28 cellular contexts compared by ENCODE assay signal in genomic region chr17:39639043-39639442, GRCh38. TPM values are rescaled to one million over a fixed set of nuclear protein-coding genes. Genes with fewer than 3 reads are reported as not detected.
A peak's percentile ranks its signal among the peaks of the same experiment; 100 is the strongest.
DNase-seq lines count a peak whose midpoint lies in the region; ATAC-seq, FAIRE-seq and TF ChIP-seq lines count a peak whose summit lies in the region.
"Had no signal": no experiment of that assay in that cellular context is flagged by ENCODE, and none has a peak within 500 bp of the region (broad histone marks: within the 10 kb centered on the region; RNA-seq: fewer than 3 reads in every experiment).

No MANE protein-coding gene starts in this region.

- CTCF ChIA-PET in HepG2 (lab: Yijun Ruan, JAX; ENCODE audit: low intra/inter-chr PET ratio, low total read pairs): no interaction called here
- CTCF ChIA-PET in naive thymus-derived CD4-positive, alpha-beta T cell (lab: Charles Lee): interaction anchor here (0.9 to 10.7 kb wide), 5 partner anchors 11 to 33 kb away, joined by 4 to 104 read pairs (median 4); partner anchors contain the start of gene PPP1R1B

- WGBS in HepG2 (ENCODE audit: low lambda C conversion rate): 89% methylated on average over 2 of the region's 2 CpGs
- WGBS in right lobe of liver (ENCODE audit: insufficient coverage, low coverage, low lambda C conversion rate, missing lambda C conversion rate): 83% methylated on average over 2 of the region's 2 CpGs

- no peak for TF ChIP-seq EP300 in HepG2 (IDR thresholded peaks at IDR 0.05; ENCODE audit: low read depth in 2 of 2, low read length in 2 of 2)
- TF ChIP-seq EP300 in HepG2 (CRISPR knock-in tag; IDR thresholded peaks at IDR 0.05; ENCODE audit: borderline replicate concordance): no peak

- H3K9ac ChIP-seq in HepG2 (ENCODE audit: insufficient read depth, low read depth, low read length): no peak overlapping the region

- H2AFZ ChIP-seq in HepG2 (ENCODE audit: low read length): no peak overlapping the region

- peaks cover 72% of the 10 kb centered on the region for H3K4me1 ChIP-seq in HepG2 (ENCODE audit: insufficient read depth, low read length)
- peaks cover 0 to 17% (median 7%) of the 10 kb centered on the region in 4 donors for H3K4me1 ChIP-seq in right lobe of liver
- peaks cover 50 to 58% of the 10 kb centered on the region in 2 donors for H3K4me1 ChIP-seq in naive thymus-derived CD4-positive, alpha-beta T cell (ENCODE audit: control insufficient read depth in 2 of 2, insufficient read depth in 2 of 2, low read length in 2 of 2)

- no peak for TF ChIP-seq RAD21 in HepG2 (CRISPR knock-in tag; IDR thresholded peaks at IDR 0.05)

- no peak overlapping the region for H3K27ac ChIP-seq in HepG2 (ENCODE audit: extremely low read length, insufficient read depth, low read length)
- no peak overlapping the region for H3K27ac ChIP-seq in right lobe of liver
- H3K27ac ChIP-seq in naive thymus-derived CD4-positive, alpha-beta T cell (ENCODE audit: low read depth, low read length): no peak overlapping the region
- H3K27ac ChIP-seq: neutrophil had no signal

- POLR2A ChIA-PET in HepG2 (lab: Yijun Ruan, JAX): no interaction called here
- POLR2A ChIA-PET in naive thymus-derived CD4-positive, alpha-beta T cell (lab: Charles Lee): interaction anchor here (1.0 to 3.5 kb wide), 7 partner anchors 9 to 114 kb away, joined by 3 to 14 read pairs (median 4); partner anchors contain the start of gene MIEN1

- intact Hi-C loops in HepG2 (cut with micrococcal nuclease; ENCODE audit: unreplicated experiment): no loop called here
- intact Hi-C loops in right lobe of liver (cut with DNase I): loop anchor here in 1 of 2 donors (10.0 kb wide), 1 partner anchor 106 kb away; no protein-coding TSS in a partner anchor
- intact Hi-C loops in naive thymus-derived CD4-positive, alpha-beta T cell (cut with micrococcal nuclease): loop anchor here (2.0 to 5.0 kb wide), 7 partner anchors 16 to 343 kb away; partner anchors contain the start of genes MIEN1 (in 2 of the 2), CDK12 (in 1 of the 2), LRRC3C (in 1 of the 2) and ORMDL3 (in 1 of the 2)

- no peaks in the 10 kb centered on the region; a peak in 1 of 5 replicates for H3K27me3 ChIP-seq in HepG2 (ENCODE audit: control insufficient read depth in 1 of 2, insufficient read depth in 2 of 2, low read length in 2 of 2)
- H3K27me3 ChIP-seq in right lobe of liver: no peaks in the 10 kb centered on the region
- no peaks in the 10 kb centered on the region for H3K27me3 ChIP-seq in naive thymus-derived CD4-positive, alpha-beta T cell (ENCODE audit: control insufficient read depth in 2 of 2, insufficient read depth in 2 of 2, low read length in 2 of 2)
- H3K27me3 ChIP-seq: neutrophil, upper lobe of left lung had no signal

- TF ChIP-seq POLR2A in HepG2 (IDR thresholded peaks at IDR 0.05; ENCODE audit: insufficient read depth in 1 of 2, low read depth in 2 of 2, low read length in 2 of 2) (no peak), right lobe of liver (IDR thresholded peaks at IDR 0.05) (no peak)

- H3K9me3 Mint-ChIP-seq in activated T-helper 17 cell treated with anti-CD3 and anti-CD28 coated beads, Interleukin-2, amount 50 U/mL, for 72 hours: no peaks in the 10 kb centered on the region
- no peaks in the 10 kb centered on the region for H3K9me3 Mint-ChIP-seq in naive thymus-derived CD4-positive, alpha-beta T cell
- H3K9me3 Mint-ChIP-seq: IgD-negative memory B cell, memory B cell, WTC11 had no signal

- DNase-seq in HepG2 (ENCODE audit: low spot score): no peak
- no peak for DNase-seq in right lobe of liver
- no peak for DNase-seq in naive thymus-derived CD4-positive, alpha-beta T cell
- no peak for DNase-seq in NCI-H1694 (lab: John Stamatoyannopoulos, UW)
- no peak for DNase-seq in cerebellum (ENCODE audit: low spot score)
- no peak for DNase-seq in dedifferentiated amniotic fluid mesenchymal stem cell (ENCODE audit: extremely low spot score)
- DNase-seq: activated effector memory CD4-positive, alpha-beta T cell treated with Interleukin-2 at 50 U/mL for 16 hours; anterior cingulate cortex; MV-4-11; NCI-H2029 treated with DMSO at 0.1 percent for 48 hours; NCI-H510A; SHP77 treated with DMSO at 0.1 percent for 48 hours; stimulated activated naive CD4-positive, alpha-beta T cell treated with Interleukin-2 at 50 U/mL for 16 hours; T-helper 2 cell; upper lobe of left lung had no signal

- BruUV-seq in HepG2 (replicated peaks; lab: Mats Ljungman, UMichigan): no TSS peak

- H3K27ac Mint-ChIP-seq in activated T-helper 17 cell treated with anti-CD3 and anti-CD28 coated beads, Interleukin-2, amount 50 U/mL, for 72 hours: peak overlapping the region; percentile 91
- H3K27ac Mint-ChIP-seq in naive thymus-derived CD4-positive, alpha-beta T cell: peak overlapping the region in 8 of 9 donors; percentile 23 to 94 (median 66)
- H3K27ac Mint-ChIP-seq: memory B cell had no signal

- no peaks in the 10 kb centered on the region for H3K36me3 Mint-ChIP-seq in activated T-helper 17 cell treated with anti-CD3 and anti-CD28 coated beads, Interleukin-2, amount 50 U/mL, for 72 hours (ENCODE audit: low read depth)
- peaks cover 0 to 7% (median 0%) of the 10 kb centered on the region in 5 donors for H3K36me3 Mint-ChIP-seq in naive thymus-derived CD4-positive, alpha-beta T cell
- H3K36me3 Mint-ChIP-seq: memory B cell, WTC11 had no signal

- FAIRE-seq in HepG2 (lab: Jason Lieb, UNC): no peak
- FAIRE-seq: colon, D721Med, endothelial cell of umbilical vein, GM19239 had no signal

- H3K4me3 Mint-ChIP-seq in activated T-helper 17 cell treated with anti-CD3 and anti-CD28 coated beads, Interleukin-2, amount 50 U/mL, for 72 hours: no peak overlapping the region
- peak overlapping the region in 9 of 10 donors; percentile 62 to 98 (median 89) for H3K4me3 Mint-ChIP-seq in naive thymus-derived CD4-positive, alpha-beta T cell

- H3K4me2 ChIP-seq in HepG2 (ENCODE audit: low read depth, low read length): 0 out of 2 replicates have a peak overlapping the region, but pooled peaks have one; percentile 99

- peaks cover 56% of the 10 kb centered on the region for H3K79me2 ChIP-seq in HepG2 (ENCODE audit: insufficient read depth, low read length)

- H3K4me3 ChIP-seq in HepG2 (replicated peaks in 1 of 3; ENCODE audit: insufficient read depth in 1 of 3, low read depth in 2 of 3, low read length in 3 of 3): no peak overlapping the region
- no peak overlapping the region for H3K4me3 ChIP-seq in right lobe of liver
- H3K4me3 ChIP-seq in naive thymus-derived CD4-positive, alpha-beta T cell (ENCODE audit: low read length): peak overlapping the region; percentile 86

- TF ChIP-seq CTCF in HepG2 (CRISPR knock-in tag; IDR thresholded peaks at IDR 0.05) (no peak), right lobe of liver (IDR thresholded peaks at IDR 0.05) (no peak)

- H4K20me1 ChIP-seq in HepG2 (ENCODE audit: insufficient read depth, low read length): peaks cover 3% of the 10 kb centered on the region

- H3K36me3 ChIP-seq in HepG2 (replicated peaks in 1 of 2; ENCODE audit: control insufficient read depth in 1 of 2, insufficient read depth in 2 of 2, low read length in 2 of 2) (peaks cover 0 to 2% of the 10 kb centered on the region in 2 experiments; a peak in 2 of 5 replicates), right lobe of liver (no peaks in the 10 kb centered on the region)
- peaks cover 0 to 6% (median 0%) of the 10 kb centered on the region in 3 experiments for H3K36me3 ChIP-seq in naive thymus-derived CD4-positive, alpha-beta T cell (ENCODE audit: control insufficient read depth in 2 of 3, insufficient read depth in 3 of 3, low read length in 3 of 3)
- H3K36me3 ChIP-seq: neutrophil, upper lobe of left lung had no signal

- in situ Hi-C loops in HepG2 (cut with HindIII; ENCODE audit: extremely low pct_ligation_motif_present, low pct_unique_long_range_greater_than_20kb): no loop called here

- ATAC-seq in HepG2 (no peak), right lobe of liver (no peak), GM18909 (IDR thresholded peaks at IDR 0.05; ENCODE audit: poor library complexity, unreplicated experiment) (no peak)
- no peak for ATAC-seq in activated T-helper 17 cell treated with anti-CD3 and anti-CD28 coated beads, Interleukin-2, amount 50 U/mL, for 72 hours (replicated peaks)
- no peak for ATAC-seq in naive thymus-derived CD4-positive, alpha-beta T cell
- ATAC-seq: WTC11 had no signal

- no peaks in the 10 kb centered on the region for H3K27me3 Mint-ChIP-seq in activated T-helper 17 cell treated with anti-CD3 and anti-CD28 coated beads, Interleukin-2, amount 50 U/mL, for 72 hours
- no peaks in the 10 kb centered on the region for H3K27me3 Mint-ChIP-seq in naive thymus-derived CD4-positive, alpha-beta T cell
- H3K27me3 Mint-ChIP-seq: IgD-negative memory B cell, memory B cell had no signal

- H3K4me1 Mint-ChIP-seq in activated T-helper 17 cell treated with anti-CD3 and anti-CD28 coated beads, Interleukin-2, amount 50 U/mL, for 72 hours: peaks cover 36% of the 10 kb centered on the region
- peaks cover 56 to 90% (median 77%) of the 10 kb centered on the region in 7 donors for H3K4me1 Mint-ChIP-seq in naive thymus-derived CD4-positive, alpha-beta T cell

- H3K9me3 ChIP-seq in HepG2 (ENCODE audit: low read length): no peaks in the 10 kb centered on the region
- no peaks in the 10 kb centered on the region for H3K9me3 ChIP-seq in right lobe of liver
- H3K9me3 ChIP-seq in naive thymus-derived CD4-positive, alpha-beta T cell (ENCODE audit: control insufficient read depth in 2 of 3, low read length in 3 of 3): no peaks in the 10 kb centered on the region
- H3K9me3 ChIP-seq: neutrophil, upper lobe of left lung had no signal

RNA-seq across cellular contexts. Expression of gene STARD3, which starts 2.1 kb away (rescaled TPM):
- 17.2 and 34.6 TPM in 2 replicates for total RNA-seq in HepG2 (2016; rRNA removed; fragmentation: Illumina TruSeq; extraction: Trizol)
- total RNA-seq in HepG2 (2016; cell fraction: cytosol; rRNA removed; fragmentation: Illumina TruSeq; extraction: Trizol; ENCODE audit: low read depth): 10.9 and 18.7 TPM in 2 replicates
- total RNA-seq in HepG2 (2016; cell fraction: insoluble cytoplasmic fraction; rRNA removed; fragmentation: Illumina TruSeq; extraction: Trizol): 16.7 and 36.4 TPM in 2 replicates
- total RNA-seq in HepG2 (2016; cell fraction: membrane; rRNA removed; fragmentation: Illumina TruSeq; extraction: Trizol): 28.2 and 28.3 TPM in 2 replicates
- total RNA-seq in HepG2 (2016; cell fraction: nucleus; rRNA removed; fragmentation: Illumina TruSeq; extraction: Trizol): 38.6 and 39.3 TPM in 2 replicates
- 100 and 114 TPM in 2 replicates for polyA plus RNA-seq in HepG2 (2011; rRNA removed)
- 87.6 and 94.1 TPM in 2 replicates for polyA plus RNA-seq in HepG2 (2011; cell fraction: cytosol; rRNA removed)
- 583 and 640 TPM in 2 replicates for polyA plus RNA-seq in HepG2 (2011; cell fraction: nucleus; rRNA removed)
- polyA plus RNA-seq in HepG2 (2012): 57.3 and 69.8 TPM in 2 replicates
- polyA plus RNA-seq in HepG2 (2016; cell fraction: cytosol; fragmentation: Illumina TruSeq; extraction: Trizol; ENCODE audit: low read depth): 16.8 and 21.4 TPM in 2 replicates
- polyA plus RNA-seq in HepG2 (2016; cell fraction: insoluble cytoplasmic fraction; fragmentation: Illumina TruSeq; extraction: Trizol; ENCODE audit: low read depth): 23.0 and 23.7 TPM in 2 replicates
- 28.2 and 28.4 TPM in 2 replicates for polyA plus RNA-seq in HepG2 (2016; cell fraction: membrane; fragmentation: Illumina TruSeq; extraction: Trizol; ENCODE audit: low read depth)
- 96.9 and 102 TPM in 2 replicates for polyA plus RNA-seq in HepG2 (2016; cell fraction: nucleus; fragmentation: Illumina TruSeq; extraction: Trizol; ENCODE audit: insufficient read depth, low read depth)
- polyA minus RNA-seq in HepG2 (2011; rRNA and poly(A)+ RNA removed; ENCODE audit: low replicate concordance): 98.5 and 179 TPM in 2 replicates
- 38.4 and 57.6 TPM in 2 replicates for polyA minus RNA-seq in HepG2 (2011; cell fraction: cytosol; rRNA and poly(A)+ RNA removed)
- polyA minus RNA-seq in HepG2 (2011; cell fraction: nucleus; rRNA and poly(A)+ RNA removed): 71.6 and 80.1 TPM in 2 replicates
- total RNA-seq in right lobe of liver: 10 to 100 TPM; 24.3 to 49.8 (median 28.0) TPM
- total RNA-seq in activated T-helper 17 cell treated with anti-CD3 and anti-CD28 coated beads, Interleukin-2, amount 50 U/mL, for 72 hours: 10 to 100 TPM; 59.8 to 76.0 TPM
- total RNA-seq in naive thymus-derived CD4-positive, alpha-beta T cell: 100 to 1,000 TPM in 2 of 5 experiments, 10 to 100 TPM in 3; 69.8 to 143 (median 99.3) TPM
- 10 to 100 TPM; 46.7 to 56.9 TPM for polyA plus RNA-seq in naive thymus-derived CD4-positive, alpha-beta T cell
- 29.2 TPM for total RNA-seq in cerebellum

RNA-seq across cellular contexts. Expression of gene PPP1R1B, which starts 12.3 kb away (rescaled TPM):
- total RNA-seq in HepG2 (2016; rRNA removed; fragmentation: Illumina TruSeq; extraction: Trizol): not detected in 2 replicates
- total RNA-seq in HepG2 (2016; cell fraction: cytosol; rRNA removed; fragmentation: Illumina TruSeq; extraction: Trizol; ENCODE audit: low read depth): not detected in 2 replicates
- total RNA-seq in HepG2 (2016; cell fraction: insoluble cytoplasmic fraction; rRNA removed; fragmentation: Illumina TruSeq; extraction: Trizol): not detected in 2 replicates
- not detected in 2 replicates for total RNA-seq in HepG2 (2016; cell fraction: membrane; rRNA removed; fragmentation: Illumina TruSeq; extraction: Trizol)
- total RNA-seq in HepG2 (2016; cell fraction: nucleus; rRNA removed; fragmentation: Illumina TruSeq; extraction: Trizol): not detected in 2 replicates
- polyA plus RNA-seq in HepG2 (2011; rRNA removed): 0.08 and 0.18 TPM in 2 replicates
- 0.04 and 0.05 TPM in 2 replicates for polyA plus RNA-seq in HepG2 (2011; cell fraction: cytosol; rRNA removed)
- not detected in 2 replicates for polyA plus RNA-seq in HepG2 (2011; cell fraction: nucleus; rRNA removed)
- not detected in 2 replicates for polyA plus RNA-seq in HepG2 (2012)
- polyA plus RNA-seq in HepG2 (2016; cell fraction: cytosol; fragmentation: Illumina TruSeq; extraction: Trizol; ENCODE audit: low read depth): not detected in 2 replicates
- not detected in 2 replicates for polyA plus RNA-seq in HepG2 (2016; cell fraction: insoluble cytoplasmic fraction; fragmentation: Illumina TruSeq; extraction: Trizol; ENCODE audit: low read depth)
- not detected in 2 replicates for polyA plus RNA-seq in HepG2 (2016; cell fraction: membrane; fragmentation: Illumina TruSeq; extraction: Trizol; ENCODE audit: low read depth)
- polyA plus RNA-seq in HepG2 (2016; cell fraction: nucleus; fragmentation: Illumina TruSeq; extraction: Trizol; ENCODE audit: insufficient read depth, low read depth): not detected in 2 replicates
- polyA minus RNA-seq in HepG2 (2011; rRNA and poly(A)+ RNA removed; ENCODE audit: low replicate concordance): not detected in 2 replicates
- polyA minus RNA-seq in HepG2 (2011; cell fraction: cytosol; rRNA and poly(A)+ RNA removed): not detected in 2 replicates
- not detected in 2 replicates for polyA minus RNA-seq in HepG2 (2011; cell fraction: nucleus; rRNA and poly(A)+ RNA removed)
- under 1 TPM in 1 of 6 experiments, not detected in 5; 0.46 TPM for total RNA-seq in right lobe of liver
- total RNA-seq in activated T-helper 17 cell treated with anti-CD3 and anti-CD28 coated beads, Interleukin-2, amount 50 U/mL, for 72 hours: not detected
- total RNA-seq in naive thymus-derived CD4-positive, alpha-beta T cell: not detected
- not detected for polyA plus RNA-seq in naive thymus-derived CD4-positive, alpha-beta T cell
- total RNA-seq in cerebellum: 6.1 TPM
- total RNA-seq: endothelial cell of umbilical vein, fibroblast of villous mesenchyme, H4 had no signal
- polyA plus RNA-seq: endothelial cell of umbilical vein, IgD-negative memory B cell had no signal

RNA-seq across cellular contexts. Expression of gene TCAP, which starts 26.1 kb away (rescaled TPM):
- total RNA-seq in HepG2 (2016; rRNA removed; fragmentation: Illumina TruSeq; extraction: Trizol) (0.14 and 0.24 TPM in 2 replicates), right lobe of liver (1 to 10 TPM in 4 of 6 experiments, under 1 TPM in 2; 0.49 to 4.3 (median 1.1) TPM), cerebellum (1.7 TPM)
- not detected in 2 replicates for total RNA-seq in HepG2 (2016; cell fraction: cytosol; rRNA removed; fragmentation: Illumina TruSeq; extraction: Trizol; ENCODE audit: low read depth)
- total RNA-seq in HepG2 (2016; cell fraction: insoluble cytoplasmic fraction; rRNA removed; fragmentation: Illumina TruSeq; extraction: Trizol): 0.26 TPM in 1 of 2 replicates, not detected in the other
- total RNA-seq in HepG2 (2016; cell fraction: membrane; rRNA removed; fragmentation: Illumina TruSeq; extraction: Trizol): 0.06 TPM in 1 of 2 replicates, not detected in the other
- total RNA-seq in HepG2 (2016; cell fraction: nucleus; rRNA removed; fragmentation: Illumina TruSeq; extraction: Trizol): 0.56 and 0.84 TPM in 2 replicates
- polyA plus RNA-seq in HepG2 (2011; rRNA removed): 0.65 and 0.84 TPM in 2 replicates
- 0.15 and 0.35 TPM in 2 replicates for polyA plus RNA-seq in HepG2 (2011; cell fraction: cytosol; rRNA removed)
- 6.0 and 8.8 TPM in 2 replicates for polyA plus RNA-seq in HepG2 (2011; cell fraction: nucleus; rRNA removed)
- 0.43 and 2.1 TPM in 2 replicates for polyA plus RNA-seq in HepG2 (2012)
- not detected in 2 replicates for polyA plus RNA-seq in HepG2 (2016; cell fraction: cytosol; fragmentation: Illumina TruSeq; extraction: Trizol; ENCODE audit: low read depth)
- polyA plus RNA-seq in HepG2 (2016; cell fraction: insoluble cytoplasmic fraction; fragmentation: Illumina TruSeq; extraction: Trizol; ENCODE audit: low read depth): 0.19 TPM in 1 of 2 replicates, not detected in the other
- polyA plus RNA-seq in HepG2 (2016; cell fraction: membrane; fragmentation: Illumina TruSeq; extraction: Trizol; ENCODE audit: low read depth): not detected in 2 replicates
- polyA plus RNA-seq in HepG2 (2016; cell fraction: nucleus; fragmentation: Illumina TruSeq; extraction: Trizol; ENCODE audit: insufficient read depth, low read depth): 0.51 and 0.85 TPM in 2 replicates
- 2.2 and 2.6 TPM in 2 replicates for polyA minus RNA-seq in HepG2 (2011; rRNA and poly(A)+ RNA removed; ENCODE audit: low replicate concordance)
- not detected in 2 replicates for polyA minus RNA-seq in HepG2 (2011; cell fraction: cytosol; rRNA and poly(A)+ RNA removed)
- 3.0 and 4.0 TPM in 2 replicates for polyA minus RNA-seq in HepG2 (2011; cell fraction: nucleus; rRNA and poly(A)+ RNA removed)
- total RNA-seq in activated T-helper 17 cell treated with anti-CD3 and anti-CD28 coated beads, Interleukin-2, amount 50 U/mL, for 72 hours: 1 to 10 TPM; 2.0 to 2.5 TPM
- 10 to 100 TPM in 1 of 5 experiments, 1 to 10 TPM in 4; 1.7 to 10.5 (median 4.6) TPM for total RNA-seq in naive thymus-derived CD4-positive, alpha-beta T cell
- under 1 TPM in 1 of 2 donors, not detected in 1; 0.12 TPM for polyA plus RNA-seq in naive thymus-derived CD4-positive, alpha-beta T cell
- total RNA-seq: fibroblast of villous mesenchyme had no signal
- polyA plus RNA-seq: IgD-negative memory B cell had no signal

RNA-seq across cellular contexts. Expression of gene PNMT, which starts 29.2 kb away (rescaled TPM):
- total RNA-seq in HepG2 (2016; rRNA removed; fragmentation: Illumina TruSeq; extraction: Trizol) (not detected in 2 replicates), right lobe of liver (under 1 TPM in 2 of 6 experiments, not detected in 4; 0.37 TPM), cerebellum (1.5 TPM)
- not detected in 2 replicates for total RNA-seq in HepG2 (2016; cell fraction: cytosol; rRNA removed; fragmentation: Illumina TruSeq; extraction: Trizol; ENCODE audit: low read depth)
- total RNA-seq in HepG2 (2016; cell fraction: insoluble cytoplasmic fraction; rRNA removed; fragmentation: Illumina TruSeq; extraction: Trizol): not detected in 2 replicates
- 0.17 TPM in 1 of 2 replicates, not detected in the other for total RNA-seq in HepG2 (2016; cell fraction: membrane; rRNA removed; fragmentation: Illumina TruSeq; extraction: Trizol)
- total RNA-seq in HepG2 (2016; cell fraction: nucleus; rRNA removed; fragmentation: Illumina TruSeq; extraction: Trizol): not detected in 2 replicates
- 0.22 and 0.25 TPM in 2 replicates for polyA plus RNA-seq in HepG2 (2011; rRNA removed)
- polyA plus RNA-seq in HepG2 (2011; cell fraction: cytosol; rRNA removed): 0.08 and 0.13 TPM in 2 replicates
- polyA plus RNA-seq in HepG2 (2011; cell fraction: nucleus; rRNA removed): 0.56 and 0.71 TPM in 2 replicates
- polyA plus RNA-seq in HepG2 (2012): 0.31 TPM in 1 of 2 replicates, not detected in the other
- polyA plus RNA-seq in HepG2 (2016; cell fraction: cytosol; fragmentation: Illumina TruSeq; extraction: Trizol; ENCODE audit: low read depth): 0.11 TPM in 1 of 2 replicates, not detected in the other
- polyA plus RNA-seq in HepG2 (2016; cell fraction: insoluble cytoplasmic fraction; fragmentation: Illumina TruSeq; extraction: Trizol; ENCODE audit: low read depth): not detected in 2 replicates
- polyA plus RNA-seq in HepG2 (2016; cell fraction: membrane; fragmentation: Illumina TruSeq; extraction: Trizol; ENCODE audit: low read depth): 0.15 TPM in 1 of 2 replicates, not detected in the other
- not detected in 2 replicates for polyA plus RNA-seq in HepG2 (2016; cell fraction: nucleus; fragmentation: Illumina TruSeq; extraction: Trizol; ENCODE audit: insufficient read depth, low read depth)
- polyA minus RNA-seq in HepG2 (2011; rRNA and poly(A)+ RNA removed; ENCODE audit: low replicate concordance): not detected in 2 replicates
- polyA minus RNA-seq in HepG2 (2011; cell fraction: cytosol; rRNA and poly(A)+ RNA removed): not detected in 2 replicates
- not detected in 2 replicates for polyA minus RNA-seq in HepG2 (2011; cell fraction: nucleus; rRNA and poly(A)+ RNA removed)
- not detected for total RNA-seq in activated T-helper 17 cell treated with anti-CD3 and anti-CD28 coated beads, Interleukin-2, amount 50 U/mL, for 72 hours
- under 1 TPM in 4 of 5 experiments, not detected in 1; 0.42 to 0.89 (median 0.50) TPM for total RNA-seq in naive thymus-derived CD4-positive, alpha-beta T cell
- under 1 TPM; 0.36 to 0.48 TPM for polyA plus RNA-seq in naive thymus-derived CD4-positive, alpha-beta T cell
- total RNA-seq: endothelial cell of umbilical vein, fibroblast of villous mesenchyme, G401, H4 had no signal
- polyA plus RNA-seq: IgD-negative memory B cell had no signal

RNA-seq across cellular contexts. Expression of gene NEUROD2, which starts 31.3 kb away (rescaled TPM):
- not detected in 2 replicates for total RNA-seq in HepG2 (2016; rRNA removed; fragmentation: Illumina TruSeq; extraction: Trizol)
- total RNA-seq in HepG2 (2016; cell fraction: cytosol; rRNA removed; fragmentation: Illumina TruSeq; extraction: Trizol; ENCODE audit: low read depth): not detected in 2 replicates
- not detected in 2 replicates for total RNA-seq in HepG2 (2016; cell fraction: insoluble cytoplasmic fraction; rRNA removed; fragmentation: Illumina TruSeq; extraction: Trizol)
- total RNA-seq in HepG2 (2016; cell fraction: membrane; rRNA removed; fragmentation: Illumina TruSeq; extraction: Trizol): not detected in 2 replicates
- total RNA-seq in HepG2 (2016; cell fraction: nucleus; rRNA removed; fragmentation: Illumina TruSeq; extraction: Trizol): not detected in 2 replicates
- not detected in 2 replicates for polyA plus RNA-seq in HepG2 (2011; rRNA removed)
- not detected in 2 replicates for polyA plus RNA-seq in HepG2 (2011; cell fraction: cytosol; rRNA removed)
- polyA plus RNA-seq in HepG2 (2011; cell fraction: nucleus; rRNA removed): not detected in 2 replicates
- polyA plus RNA-seq in HepG2 (2012): not detected in 2 replicates
- not detected in 2 replicates for polyA plus RNA-seq in HepG2 (2016; cell fraction: cytosol; fragmentation: Illumina TruSeq; extraction: Trizol; ENCODE audit: low read depth)
- not detected in 2 replicates for polyA plus RNA-seq in HepG2 (2016; cell fraction: insoluble cytoplasmic fraction; fragmentation: Illumina TruSeq; extraction: Trizol; ENCODE audit: low read depth)
- polyA plus RNA-seq in HepG2 (2016; cell fraction: membrane; fragmentation: Illumina TruSeq; extraction: Trizol; ENCODE audit: low read depth): not detected in 2 replicates
- polyA plus RNA-seq in HepG2 (2016; cell fraction: nucleus; fragmentation: Illumina TruSeq; extraction: Trizol; ENCODE audit: insufficient read depth, low read depth): not detected in 2 replicates
- not detected in 2 replicates for polyA minus RNA-seq in HepG2 (2011; rRNA and poly(A)+ RNA removed; ENCODE audit: low replicate concordance)
- not detected in 2 replicates for polyA minus RNA-seq in HepG2 (2011; cell fraction: cytosol; rRNA and poly(A)+ RNA removed)
- not detected in 2 replicates for polyA minus RNA-seq in HepG2 (2011; cell fraction: nucleus; rRNA and poly(A)+ RNA removed)
- total RNA-seq in right lobe of liver: not detected
- total RNA-seq in activated T-helper 17 cell treated with anti-CD3 and anti-CD28 coated beads, Interleukin-2, amount 50 U/mL, for 72 hours: not detected
- total RNA-seq in naive thymus-derived CD4-positive, alpha-beta T cell: not detected
- not detected for polyA plus RNA-seq in naive thymus-derived CD4-positive, alpha-beta T cell
- total RNA-seq in cerebellum: 25.0 TPM
- total RNA-seq: endothelial cell of umbilical vein, fibroblast of villous mesenchyme, G401, upper lobe of left lung, WTC11 had no signal
- polyA plus RNA-seq: endothelial cell of umbilical vein, IgD-negative memory B cell had no signal
